In the genomic region with DNA sequence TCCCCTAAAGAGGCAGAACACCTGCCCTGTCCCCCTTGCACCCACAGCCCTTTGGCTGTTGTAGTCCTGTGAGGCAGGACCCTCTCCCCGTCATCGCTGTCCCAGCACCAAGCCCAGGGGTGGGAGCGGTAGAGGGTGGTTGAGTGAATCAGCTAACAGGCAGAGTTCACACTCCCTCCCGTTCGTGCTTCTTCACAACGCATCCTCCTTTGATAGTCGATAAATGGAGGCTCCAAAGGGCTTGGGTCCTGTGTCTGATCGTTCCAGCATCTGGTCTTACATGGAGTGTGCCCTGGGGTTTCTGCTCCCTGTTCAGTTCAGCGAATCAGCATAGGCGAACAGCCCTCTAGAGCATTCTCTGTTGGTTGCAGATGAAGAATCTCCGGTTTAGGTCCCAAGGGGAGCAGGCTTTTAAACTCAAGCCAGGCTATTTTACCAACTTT, we compare ENCODE assay signal across 8 cellular contexts. TPM values are rescaled to one million over a fixed set of nuclear protein-coding genes. Genes with fewer than 3 reads are reported as not detected.
A peak's percentile ranks its signal among the peaks of the same experiment; 100 is the strongest.
DNase-seq lines count a peak whose midpoint lies in the region; ATAC-seq, FAIRE-seq and TF ChIP-seq lines count a peak whose summit lies in the region.

No MANE protein-coding gene starts in this region.

- no peaks in the 10 kb centered on the region for H3K9me3 Mint-ChIP-seq in astrocyte (ENCODE audit: unreplicated experiment)

- no peak overlapping the region for H3K27ac Mint-ChIP-seq in astrocyte (ENCODE audit: unreplicated experiment)

- no peak overlapping the region for H2AFZ ChIP-seq in astrocyte (ENCODE audit: low read depth, low read length)

- DNase-seq in BJ (ENCODE audit: low read depth) (no peak), astrocyte (ENCODE audit: low read depth) (no peak), thoracic aorta (ENCODE audit: low spot score) (no peak), HCEC 1CT (no peak)
- DNase-seq in stimulated activated CD4-positive, alpha-beta T cell treated with anti-CD3 and anti-CD28 coated beads, Interleukin-2, amount 100 ng/mL, for 24 hours = no peak

- H3K36me3 ChIP-seq in BJ (ENCODE audit: control insufficient read depth, insufficient read depth, low read length) (peaks cover 24% of the 10 kb centered on the region), HUES6 (ENCODE audit: control insufficient read depth, insufficient read depth, low read length) (peaks cover 44% of the 10 kb centered on the region), astrocyte (ENCODE audit: insufficient read depth, low read length) (peaks cover 44% of the 10 kb centered on the region), thoracic aorta (peaks cover 31% of the 10 kb centered on the region)

- H3K4me3 Mint-ChIP-seq in astrocyte (ENCODE audit: unreplicated experiment) = peak overlapping the region; percentile 86

- peaks cover 8% of the 10 kb centered on the region for H3K4me1 ChIP-seq in HUES6 (ENCODE audit: control insufficient read depth, insufficient read depth, low read length)
- H3K4me1 ChIP-seq in astrocyte (ENCODE audit: insufficient read depth, low read length) = peaks cover 11% of the 10 kb centered on the region
- H3K4me1 ChIP-seq in thoracic aorta (ENCODE audit: control insufficient read depth in 1 of 2, low read depth in 2 of 2) = peaks cover 8 to 30% of the 10 kb centered on the region in 2 donors

- no peak for FAIRE-seq in astrocyte (lab: Jason Lieb, UNC)

- peaks cover 7% of the 10 kb centered on the region for H3K4me1 Mint-ChIP-seq in astrocyte (ENCODE audit: low read depth, unreplicated experiment)

- peaks cover 17% of the 10 kb centered on the region for H3K79me2 ChIP-seq in astrocyte (ENCODE audit: insufficient read depth, low read length)

- H3K27ac ChIP-seq in HUES6 (ENCODE audit: low read depth, low read length) (peak overlapping the region; percentile 97), astrocyte (ENCODE audit: low read depth, low read length) (peak overlapping the region; percentile 84), layer of hippocampus (ENCODE audit: low read depth, low read length) (peak overlapping the region; percentile 91), thoracic aorta (peak overlapping the region; percentile 69 to 85)

- no peak for TF ChIP-seq CTCF in BJ (IDR thresholded peaks at IDR 0.05; ENCODE audit: insufficient read depth, low read depth, low read length)
- no peak for TF ChIP-seq CTCF in astrocyte (IDR thresholded peaks at IDR 0.05; ENCODE audit: insufficient read depth, low read depth, low read length)
- TF ChIP-seq CTCF in thoracic aorta (IDR thresholded peaks at IDR 0.05) = no peak

- H3K9me3 ChIP-seq in HUES6 (ENCODE audit: control insufficient read depth, insufficient read depth, low read depth, low read length) = no peaks in the 10 kb centered on the region
- H3K9me3 ChIP-seq in astrocyte (ENCODE audit: insufficient read depth, low read depth, low read length) = no peaks in the 10 kb centered on the region
- no peaks in the 10 kb centered on the region for H3K9me3 ChIP-seq in thoracic aorta

- POLR2A ChIA-PET in BJ (lab: Charles Lee) = no interaction called here

- H3K27me3 Mint-ChIP-seq in astrocyte (ENCODE audit: low read depth, unreplicated experiment) = no peaks in the 10 kb centered on the region

- peaks cover 18% of the 10 kb centered on the region for H3K36me3 Mint-ChIP-seq in astrocyte (ENCODE audit: low read depth, unreplicated experiment)

- ATAC-seq in thoracic aorta (ENCODE audit: insufficient number of reproducible peaks, low FRiP score, low read depth) (no peak), HG02798 (IDR thresholded peaks at IDR 0.05; ENCODE audit: poor library complexity, unreplicated experiment) (no peak)

- H3K27me3 ChIP-seq in BJ (ENCODE audit: control insufficient read depth, insufficient read depth, low read length) (no peaks in the 10 kb centered on the region), HUES6 (ENCODE audit: control insufficient read depth, insufficient read depth, low read length) (no peaks in the 10 kb centered on the region), astrocyte (ENCODE audit: insufficient read depth, low read length) (no peaks in the 10 kb centered on the region), layer of hippocampus (ENCODE audit: control insufficient read depth, insufficient read depth, low read length) (no peaks in the 10 kb centered on the region), thoracic aorta (replicated peaks; ENCODE audit: insufficient read depth) (no peaks in the 10 kb centered on the region)

- peak overlapping the region; percentile 100 for H3K4me2 ChIP-seq in astrocyte (ENCODE audit: low read length)

- H3K4me3 ChIP-seq in BJ (ENCODE audit: low read depth, low read length) (peak overlapping the region; percentile 88), HUES6 (ENCODE audit: low read depth, low read length) (peak overlapping the region; percentile 85), astrocyte (ENCODE audit: insufficient read depth, low read depth, low read length) (no peak overlapping the region), thoracic aorta (peak overlapping the region; percentile 96)

- CTCF ChIA-PET in BJ (lab: Yijun Ruan, JAX) = interaction anchor here (0.6 to 1.5 kb wide), 3 partner anchors 18 to 38 kb away, joined by 3 to 8 read pairs (median 3); a partner anchor contains a TSS

- H3K9ac ChIP-seq in HUES6 (ENCODE audit: low read length) (peak overlapping the region; percentile 91), astrocyte (ENCODE audit: low read length) (peak overlapping the region; percentile 96)

- H4K20me1 ChIP-seq in astrocyte (ENCODE audit: insufficient read depth, low read length) = peaks cover 46% of the 10 kb centered on the region

RNA-seq across cellular contexts. Expression of a gene that starts 0.8 kb away (rescaled TPM):
- 23.1 and 27.2 TPM in 2 replicates for polyA plus RNA-seq in BJ (2011; rRNA removed)
- polyA minus RNA-seq in BJ (2011; rRNA and poly(A)+ RNA removed) = 5.3 and 9.3 TPM in 2 replicates
- 22.4 and 27.4 TPM in 2 replicates for total RNA-seq in astrocyte
- 10 to 100 TPM; 12.0 to 23.9 TPM for total RNA-seq in thoracic aorta

RNA-seq across cellular contexts. Expression of a gene that starts 28.4 kb away (rescaled TPM):
- 181 and 220 TPM in 2 replicates for polyA plus RNA-seq in BJ (2011; rRNA removed)
- 349 and 510 TPM in 2 replicates for polyA minus RNA-seq in BJ (2011; rRNA and poly(A)+ RNA removed)
- total RNA-seq in astrocyte (267 and 275 TPM in 2 replicates), thoracic aorta (100 to 1,000 TPM; 126 to 141 TPM)
